Comparison of ENCODE assay signal across 18 cellular contexts in genomic region chr5:56326770-56327169, GRCh38.
DNase-seq lines count a peak whose midpoint lies in the region; ATAC-seq and TF ChIP-seq lines count a peak whose summit lies in the region.
"Had no signal": no experiment of that assay in that cellular context is flagged by ENCODE, and none has a peak within 500 bp of the region (broad histone marks: within the 10 kb centered on the region; RNA-seq: fewer than 3 reads in every experiment).

No MANE protein-coding gene starts in this region.

- no peaks in the 10 kb centered on the region for H3K27me3 ChIP-seq in smooth muscle cell (ENCODE audit: low read depth)
- no peaks in the 10 kb centered on the region for H3K27me3 ChIP-seq in A673 (replicated peaks; ENCODE audit: insufficient read depth, low read depth, low read length, poor library complexity)
- no peaks in the 10 kb centered on the region for H3K27me3 ChIP-seq in suprapubic skin

- H3K36me3 ChIP-seq in smooth muscle cell (ENCODE audit: low read depth) (no peaks in the 10 kb centered on the region), A673 (ENCODE audit: insufficient read depth, low read length, poor library complexity, severe bottlenecking) (no peaks in the 10 kb centered on the region), suprapubic skin (no peaks in the 10 kb centered on the region)

- no peak for DNase-seq in activated naive CD4-positive, alpha-beta T cell treated with anti-CD3 and anti-CD28 coated beads for 36 hours
- DNase-seq in activated naive CD4-positive, alpha-beta T cell treated with Interleukin-2 at 50 U/mL for 16 hours, result no peak
- DNase-seq in activated B cell treated with CpG ODN at 0.5 μM for 24 hours, result no peak
- no peak for DNase-seq in activated naive CD8-positive, alpha-beta T cell treated with anti-CD3 and anti-CD28 coated beads, Interleukin-2, amount 50 U/mL, for 24 hours
- no peak for DNase-seq in smooth muscle cell (lab: John Stamatoyannopoulos, UW; ENCODE audit: unreplicated experiment)
- no peak for DNase-seq in A673 (ENCODE audit: low spot score)
- DNase-seq in superior temporal gyrus (ENCODE audit: extremely low spot score), result no peak
- no peak for DNase-seq in suprapubic skin (ENCODE audit: low spot score in 2 of 2)
- DNase-seq: activated CD4-positive, alpha-beta T cell treated with anti-CD3 and anti-CD28 coated beads for 4 hours; anterior cingulate cortex; glutamatergic neuron; left cardiac atrium; NCI-H1092 treated with DMSO at 0.1 percent for 48 hours; NCI-H2029 treated with DMSO at 0.1 percent for 48 hours had no signal

- H3F3A ChIP-seq in smooth muscle cell (ENCODE audit: low read depth), result peaks cover 40% of the 10 kb centered on the region

- WGBS in smooth muscle cell (ENCODE audit: low lambda C conversion rate), result 91% methylated on average over 3 of the region's 3 CpGs
- WGBS in suprapubic skin, result 91% methylated on average over 3 of the region's 3 CpGs

- no peaks in the 10 kb centered on the region for H3K36me3 Mint-ChIP-seq in activated naive CD4-positive, alpha-beta T cell treated with anti-CD3 and anti-CD28 coated beads for 36 hours (ENCODE audit: low read depth)
- no peaks in the 10 kb centered on the region for H3K36me3 Mint-ChIP-seq in activated B cell treated with CpG ODN at 0.5 μM for 24 hours (ENCODE audit: low read depth)
- no peaks in the 10 kb centered on the region for H3K36me3 Mint-ChIP-seq in activated naive CD8-positive, alpha-beta T cell treated with anti-CD3 and anti-CD28 coated beads, Interleukin-2, amount 50 U/mL, for 24 hours (ENCODE audit: low read depth)
- H3K36me3 Mint-ChIP-seq: natural killer cell treated with Interleukin-12 subunit alpha and Interleukin-12 subunit beta and Interleukin-15 and Interleukin-18, amount 100 ng/mL, for 72 hours had no signal

- POLR2A ChIA-PET in activated B cell treated with CpG ODN at 0.5 μM for 24 hours (lab: Charles Lee), result interaction anchor here (4.0 kb wide), 1 partner anchor 9 kb away, joined by 28 read pairs; no protein-coding TSS in a partner anchor
- POLR2A ChIA-PET in A673 (lab: Charles Lee; ENCODE audit: low non-redundant PET), result no interaction called here

- H3K9me3 ChIP-seq in smooth muscle cell (replicated peaks; ENCODE audit: low read depth), result no peaks in the 10 kb centered on the region
- H3K9me3 ChIP-seq in A673 (ENCODE audit: low read depth, low read length, poor library complexity, severe bottlenecking), result no peaks in the 10 kb centered on the region
- no peaks in the 10 kb centered on the region for H3K9me3 ChIP-seq in suprapubic skin

- no peaks in the 10 kb centered on the region for H4K20me1 ChIP-seq in smooth muscle cell (ENCODE audit: low read depth)

- no peak for TF ChIP-seq EP300 in suprapubic skin (IDR thresholded peaks at IDR 0.05)

- no peaks in the 10 kb centered on the region for H3K27me3 Mint-ChIP-seq in activated naive CD4-positive, alpha-beta T cell treated with anti-CD3 and anti-CD28 coated beads for 36 hours (ENCODE audit: low read depth)
- H3K27me3 Mint-ChIP-seq in activated B cell treated with CpG ODN at 0.5 μM for 24 hours, result no peaks in the 10 kb centered on the region
- no peaks in the 10 kb centered on the region for H3K27me3 Mint-ChIP-seq in activated naive CD8-positive, alpha-beta T cell treated with anti-CD3 and anti-CD28 coated beads, Interleukin-2, amount 50 U/mL, for 24 hours

- TF ChIP-seq CTCF in activated B cell treated with CpG ODN at 0.5 μM for 24 hours (IDR thresholded peaks at IDR 0.05) (no peak), smooth muscle cell (IDR thresholded peaks at IDR 0.05; ENCODE audit: borderline replicate concordance, insufficient read depth, poor library complexity, severe bottlenecking) (no peak), A673 (conservative IDR thresholded peaks at IDR 0.05; ENCODE audit: low read depth, low read length) (no peak), suprapubic skin (IDR thresholded peaks at IDR 0.05) (no peak)

- no peak overlapping the region for H3K9ac ChIP-seq in smooth muscle cell (ENCODE audit: low read depth)

- no peak overlapping the region for H2AFZ ChIP-seq in smooth muscle cell (ENCODE audit: low read depth)

- H3K27ac ChIP-seq in smooth muscle cell (ENCODE audit: low read depth) (peak overlapping the region; percentile 95), A673 (ENCODE audit: low read depth, low read length, poor library complexity, severe bottlenecking) (no peak overlapping the region), suprapubic skin (no peak overlapping the region)

- no peak overlapping the region for H3K4me3 Mint-ChIP-seq in activated naive CD4-positive, alpha-beta T cell treated with anti-CD3 and anti-CD28 coated beads for 36 hours
- peak overlapping the region; percentile 32 for H3K4me3 Mint-ChIP-seq in activated B cell treated with CpG ODN at 0.5 μM for 24 hours
- no peak overlapping the region for H3K4me3 Mint-ChIP-seq in activated naive CD8-positive, alpha-beta T cell treated with anti-CD3 and anti-CD28 coated beads, Interleukin-2, amount 50 U/mL, for 24 hours
- H3K4me3 Mint-ChIP-seq: dendritic cell treated with granulocyte-macrophage colony-stimulating factor and Interleukin-4, amounts not matched to agents 40 ng/mL and 50 ng/mL, for 4 days had no signal

- H3K4me1 Mint-ChIP-seq in activated naive CD4-positive, alpha-beta T cell treated with anti-CD3 and anti-CD28 coated beads for 36 hours (ENCODE audit: low read depth), result peaks cover 54% of the 10 kb centered on the region
- H3K4me1 Mint-ChIP-seq in activated B cell treated with CpG ODN at 0.5 μM for 24 hours, result peaks cover 53% of the 10 kb centered on the region
- peaks cover 80% of the 10 kb centered on the region for H3K4me1 Mint-ChIP-seq in activated naive CD8-positive, alpha-beta T cell treated with anti-CD3 and anti-CD28 coated beads, Interleukin-2, amount 50 U/mL, for 24 hours

- peaks cover 36% of the 10 kb centered on the region for H3K4me1 ChIP-seq in smooth muscle cell (ENCODE audit: low read depth)
- H3K4me1 ChIP-seq in A673 (ENCODE audit: insufficient read depth, low read length, poor library complexity, severe bottlenecking), result no peaks in the 10 kb centered on the region
- peaks cover 6% of the 10 kb centered on the region for H3K4me1 ChIP-seq in suprapubic skin

- intact Hi-C loops in activated naive CD4-positive, alpha-beta T cell treated with anti-CD3 and anti-CD28 coated beads for 36 hours (cut with micrococcal nuclease), result loop anchor here (5.0 to 10.0 kb wide), 6 partner anchors 164 to 962 kb away; partner anchors contain the start of gene IL6ST
- intact Hi-C loops in activated B cell treated with CpG ODN at 0.5 μM for 24 hours (cut with micrococcal nuclease), result loop anchor here (5.0 kb wide), 2 partner anchors 241 to 346 kb away; no protein-coding TSS in a partner anchor
- intact Hi-C loops in A673 (cut with micrococcal nuclease; ENCODE audit: unreplicated experiment), result no loop called here

- TF ChIP-seq POLR2A in suprapubic skin (IDR thresholded peaks at IDR 0.05), result no peak

- no TSS peak for BruUV-seq in A673 (replicated peaks; lab: Mats Ljungman, UMichigan)

- peak overlapping the region; percentile 10 for H3K4me2 ChIP-seq in smooth muscle cell

- H3K9me3 Mint-ChIP-seq in activated naive CD4-positive, alpha-beta T cell treated with anti-CD3 and anti-CD28 coated beads for 36 hours, result no peaks in the 10 kb centered on the region
- no peaks in the 10 kb centered on the region for H3K9me3 Mint-ChIP-seq in activated B cell treated with CpG ODN at 0.5 μM for 24 hours
- H3K9me3 Mint-ChIP-seq in activated naive CD8-positive, alpha-beta T cell treated with anti-CD3 and anti-CD28 coated beads, Interleukin-2, amount 50 U/mL, for 24 hours, result no peaks in the 10 kb centered on the region
- H3K9me3 Mint-ChIP-seq: dendritic cell treated with granulocyte-macrophage colony-stimulating factor and Interleukin-4, amounts not matched to agents 40 ng/mL and 50 ng/mL, for 4 days; natural killer cell treated with Interleukin-12 subunit alpha and Interleukin-12 subunit beta and Interleukin-15 and Interleukin-18, amount 100 ng/mL, for 72 hours had no signal

- no peak for ATAC-seq in activated B cell treated with CpG ODN at 0.5 μM for 24 hours (ENCODE audit: low read depth)
- ATAC-seq in activated naive CD8-positive, alpha-beta T cell treated with anti-CD3 and anti-CD28 coated beads, Interleukin-2, amount 50 U/mL, for 24 hours, result no peak
- ATAC-seq: HCT116; left cardiac atrium; natural killer cell treated with Interleukin-12 subunit alpha and Interleukin-12 subunit beta and Interleukin-15 and Interleukin-18, amount 100 ng/mL, for 72 hours had no signal

- CTCF ChIA-PET in activated naive CD4-positive, alpha-beta T cell treated with anti-CD3 and anti-CD28 coated beads for 36 hours (lab: Charles Lee), result interaction anchor here (1.3 to 4.0 kb wide), 2 partner anchors 10 to 55 kb away, joined by 5 to 13 read pairs; no protein-coding TSS in a partner anchor
- CTCF ChIA-PET in activated B cell treated with CpG ODN at 0.5 μM for 24 hours (lab: Charles Lee) (interaction anchor here (1.3 kb wide), 1 partner anchor 56 kb away, joined by 4 read pairs; no protein-coding TSS in a partner anchor), A673 (lab: Charles Lee) (no interaction called here)

- H3K79me2 ChIP-seq in smooth muscle cell (ENCODE audit: low read depth), result peaks cover 3% of the 10 kb centered on the region

- peak overlapping the region; percentile 15 for H3K27ac Mint-ChIP-seq in activated naive CD4-positive, alpha-beta T cell treated with anti-CD3 and anti-CD28 coated beads for 36 hours
- peak overlapping the region; percentile 26 for H3K27ac Mint-ChIP-seq in activated B cell treated with CpG ODN at 0.5 μM for 24 hours
- H3K27ac Mint-ChIP-seq in activated naive CD8-positive, alpha-beta T cell treated with anti-CD3 and anti-CD28 coated beads, Interleukin-2, amount 50 U/mL, for 24 hours, result peak overlapping the region; percentile 93
- H3K27ac Mint-ChIP-seq: dendritic cell treated with granulocyte-macrophage colony-stimulating factor and Interleukin-4, amounts not matched to agents 40 ng/mL and 50 ng/mL, for 4 days; progenitor cell of endocrine pancreas had no signal

- no peak overlapping the region for H3K4me3 ChIP-seq in smooth muscle cell
- no peak overlapping the region for H3K4me3 ChIP-seq in A673 (ENCODE audit: low read depth, low read length, poor library complexity, severe bottlenecking)
- no peak overlapping the region for H3K4me3 ChIP-seq in suprapubic skin

Comparison
In these comparisons a context has a peak if more than half of its experiments do, and no peak if none do; other contexts are left out.
1. H3K27ac Mint-ChIP-seq: peak in every context shown above with its lines; median percentile 93 in activated naive CD8-positive, alpha-beta T cell treated with anti-CD3 and anti-CD28 coated beads, Interleukin-2, amount 50 U/mL, for 24 hours; 26 in activated B cell treated with CpG ODN at 0.5 μM for 24 hours; 15 in activated naive CD4-positive, alpha-beta T cell treated with anti-CD3 and anti-CD28 coated beads for 36 hours.